Comparison of ENCODE assay signal across 1 cellular context in the genomic region with DNA sequence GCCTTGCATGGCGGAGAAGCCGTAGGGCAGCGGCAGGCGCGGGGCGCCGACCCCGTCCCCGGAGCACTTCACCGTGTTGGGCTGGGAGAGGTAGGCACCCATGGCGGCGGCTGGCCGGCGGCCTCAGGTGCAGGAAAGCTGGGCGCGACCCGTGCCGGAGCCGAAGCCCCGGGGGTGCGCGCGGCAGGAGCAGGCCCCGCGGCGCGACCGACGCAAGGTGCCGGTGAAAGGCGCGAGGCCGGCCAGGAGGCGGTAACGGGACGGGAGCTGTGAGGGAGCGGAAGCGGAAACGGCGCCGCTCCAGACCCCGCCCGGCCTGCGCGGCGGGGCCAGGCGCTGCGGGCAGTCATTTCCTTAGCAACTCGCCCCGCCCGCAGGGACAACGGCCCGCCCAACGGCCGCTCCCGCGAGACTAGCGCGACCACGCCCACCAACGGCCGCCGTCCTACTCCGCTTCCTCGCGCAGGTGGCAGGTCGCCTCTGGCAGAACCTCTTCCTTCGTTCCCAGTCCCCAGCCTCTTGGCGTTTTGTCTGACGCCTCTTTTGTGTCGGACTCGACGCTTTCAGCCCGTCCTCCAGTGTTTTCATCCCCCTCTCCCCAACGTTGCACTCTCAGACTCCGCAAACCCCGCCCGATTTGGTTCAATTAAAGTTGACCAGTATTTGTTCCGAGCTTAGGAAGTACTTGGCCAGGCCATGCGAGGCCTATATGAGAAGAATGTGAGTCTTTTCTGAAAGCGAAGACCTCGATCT.
TF ChIP-seq lines count a peak whose summit lies in the region.

A gene with protein sequence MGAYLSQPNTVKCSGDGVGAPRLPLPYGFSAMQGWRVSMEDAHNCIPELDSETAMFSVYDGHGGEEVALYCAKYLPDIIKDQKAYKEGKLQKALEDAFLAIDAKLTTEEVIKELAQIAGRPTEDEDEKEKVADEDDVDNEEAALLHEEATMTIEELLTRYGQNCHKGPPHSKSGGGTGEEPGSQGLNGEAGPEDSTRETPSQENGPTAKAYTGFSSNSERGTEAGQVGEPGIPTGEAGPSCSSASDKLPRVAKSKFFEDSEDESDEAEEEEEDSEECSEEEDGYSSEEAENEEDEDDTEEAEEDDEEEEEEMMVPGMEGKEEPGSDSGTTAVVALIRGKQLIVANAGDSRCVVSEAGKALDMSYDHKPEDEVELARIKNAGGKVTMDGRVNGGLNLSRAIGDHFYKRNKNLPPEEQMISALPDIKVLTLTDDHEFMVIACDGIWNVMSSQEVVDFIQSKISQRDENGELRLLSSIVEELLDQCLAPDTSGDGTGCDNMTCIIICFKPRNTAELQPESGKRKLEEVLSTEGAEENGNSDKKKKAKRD (minus strand): TSS at position 271 of the 753 bp plus-strand sequence. CDS start 169 bp downstream, at position 102.

TF ChIP-seq in HCT116, 20 proteins besides CTCF, POLR2A, EP300 and RAD21 (continued from another document):
- TF ChIP-seq SRF (IDR thresholded peaks at IDR 0.05; ENCODE audit: low read depth) (no peak), EZH2 (IDR thresholded peaks at IDR 0.05) (no peak), ZFX (IDR thresholded peaks at IDR 0.05) (peak; percentile 86), CBX3 (IDR thresholded peaks at IDR 0.05; ENCODE audit: low read depth) (peak; percentile 49; the same call in 1 of the 2 replicates), YY1 (IDR thresholded peaks at IDR 0.05; ENCODE audit: extremely low read depth, insufficient replicate concordance, low read depth, low read length) (no peak), JUND (IDR thresholded peaks at IDR 0.05) (no peak), POLR2AphosphoS5 (IDR thresholded peaks at IDR 0.05; ENCODE audit: low read depth, low read length) (peak; percentile 99), EGR1 (IDR thresholded peaks at IDR 0.05; ENCODE audit: low read depth) (0 out of 2 replicates have a peak, but pooled peaks have one; percentile 37), ELF1 (IDR thresholded peaks at IDR 0.05; ENCODE audit: borderline replicate concordance, low read depth) (peak; percentile 46; the same call in 1 of the 2 replicates), CEBPB (IDR thresholded peaks at IDR 0.05; ENCODE audit: low read depth) (no peak)
- TF ChIP-seq, protein P1, sequence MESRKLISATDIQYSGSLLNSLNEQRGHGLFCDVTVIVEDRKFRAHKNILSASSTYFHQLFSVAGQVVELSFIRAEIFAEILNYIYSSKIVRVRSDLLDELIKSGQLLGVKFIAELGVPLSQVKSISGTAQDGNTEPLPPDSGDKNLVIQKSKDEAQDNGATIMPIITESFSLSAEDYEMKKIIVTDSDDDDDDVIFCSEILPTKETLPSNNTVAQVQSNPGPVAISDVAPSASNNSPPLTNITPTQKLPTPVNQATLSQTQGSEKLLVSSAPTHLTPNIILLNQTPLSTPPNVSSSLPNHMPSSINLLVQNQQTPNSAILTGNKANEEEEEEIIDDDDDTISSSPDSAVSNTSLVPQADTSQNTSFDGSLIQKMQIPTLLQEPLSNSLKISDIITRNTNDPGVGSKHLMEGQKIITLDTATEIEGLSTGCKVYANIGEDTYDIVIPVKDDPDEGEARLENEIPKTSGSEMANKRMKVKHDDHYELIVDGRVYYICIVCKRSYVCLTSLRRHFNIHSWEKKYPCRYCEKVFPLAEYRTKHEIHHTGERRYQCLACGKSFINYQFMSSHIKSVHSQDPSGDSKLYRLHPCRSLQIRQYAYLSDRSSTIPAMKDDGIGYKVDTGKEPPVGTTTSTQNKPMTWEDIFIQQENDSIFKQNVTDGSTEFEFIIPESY (IDR thresholded peaks at IDR 0.05; ENCODE audit: extremely low read depth, insufficient replicate concordance, low read length), result peak; percentile 95
- TF ChIP-seq, protein P2, sequence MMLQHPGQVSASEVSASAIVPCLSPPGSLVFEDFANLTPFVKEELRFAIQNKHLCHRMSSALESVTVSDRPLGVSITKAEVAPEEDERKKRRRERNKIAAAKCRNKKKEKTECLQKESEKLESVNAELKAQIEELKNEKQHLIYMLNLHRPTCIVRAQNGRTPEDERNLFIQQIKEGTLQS (IDR thresholded peaks at IDR 0.05), result no peak
TF ChIP-seq in HCT116: peak in this region for 9.
